Comparison of ENCODE assay signal across 25 cellular contexts in genomic region chr3:128449111-128449638, GRCh38. TPM values are rescaled to one million over a fixed set of nuclear protein-coding genes. Genes with fewer than 3 reads are reported as not detected.
DNase-seq lines count a peak whose midpoint lies in the region; ATAC-seq lines count a peak whose summit lies in the region.
"Had no signal": no experiment of that assay in that cellular context is flagged by ENCODE, and none has a peak within 500 bp of the region (broad histone marks: within the 10 kb centered on the region; RNA-seq: fewer than 3 reads in every experiment).

No MANE protein-coding gene starts in this region.

- peaks cover 31% of the 10 kb centered on the region for H3K36me3 Mint-ChIP-seq in activated naive CD4-positive, alpha-beta T cell treated with anti-CD3 and anti-CD28 coated beads, Interleukin-2, amount 10 ng/mL, durations not matched to agents 7 days and 5 days
- H3K36me3 Mint-ChIP-seq in activated CD4-positive, alpha-beta memory T cell treated with anti-CD3 and anti-CD28 coated beads for 36 hours, result peaks cover 10% of the 10 kb centered on the region
- H3K36me3 Mint-ChIP-seq in central memory CD8-positive, alpha-beta T cell (ENCODE audit: insufficient read depth), result peaks cover 2% of the 10 kb centered on the region
- H3K36me3 Mint-ChIP-seq: mesothelial cell of epicardium had no signal

- peaks cover 37% of the 10 kb centered on the region for H3K4me1 Mint-ChIP-seq in activated naive CD4-positive, alpha-beta T cell treated with anti-CD3 and anti-CD28 coated beads, Interleukin-2, amount 10 ng/mL, durations not matched to agents 7 days and 5 days
- peaks cover 39% of the 10 kb centered on the region for H3K4me1 Mint-ChIP-seq in activated CD4-positive, alpha-beta memory T cell treated with anti-CD3 and anti-CD28 coated beads for 36 hours (ENCODE audit: low read depth)
- H3K4me1 Mint-ChIP-seq in central memory CD8-positive, alpha-beta T cell, result peaks cover 9% of the 10 kb centered on the region

- POLR2A ChIA-PET in activated CD4-positive, alpha-beta memory T cell treated with anti-CD3 and anti-CD28 coated beads for 36 hours (lab: Charles Lee), result interaction anchor here (0.6 kb wide), 1 partner anchor 34 kb away, joined by 3 read pairs; no protein-coding TSS in a partner anchor

- peaks cover 26% of the 10 kb centered on the region for H3K27me3 Mint-ChIP-seq in activated naive CD4-positive, alpha-beta T cell treated with anti-CD3 and anti-CD28 coated beads, Interleukin-2, amount 10 ng/mL, durations not matched to agents 7 days and 5 days
- peaks cover 6% of the 10 kb centered on the region for H3K27me3 Mint-ChIP-seq in activated CD4-positive, alpha-beta memory T cell treated with anti-CD3 and anti-CD28 coated beads for 36 hours
- peaks cover 29% of the 10 kb centered on the region for H3K27me3 Mint-ChIP-seq in central memory CD8-positive, alpha-beta T cell

- no peak for DNase-seq in activated naive CD4-positive, alpha-beta T cell treated with anti-CD3 and anti-CD28 coated beads, Interleukin-2, amount 10 ng/mL, durations not matched to agents 7 days and 5 days
- no peak for DNase-seq in activated naive CD4-positive, alpha-beta T cell (lab: John Stamatoyannopoulos, UW)
- no peak for DNase-seq in activated CD4-positive, alpha-beta memory T cell treated with anti-CD3 and anti-CD28 coated beads for 36 hours
- DNase-seq in central memory CD8-positive, alpha-beta T cell (ENCODE audit: low spot score in 2 of 2), result no peak
- DNase-seq in pulmonary artery endothelial cell (ENCODE audit: low read depth, low spot score) (peak; percentile 15), HK-2 (ENCODE audit: unreplicated experiment) (no peak), COLO829 (ENCODE audit: low spot score) (no peak), CD1c-positive myeloid dendritic cell (ENCODE audit: extremely low spot score) (no peak)
- DNase-seq: activated effector memory CD4-positive, alpha-beta T cell treated with Interleukin-2 at 50 U/mL for 16 hours; C1 segment of cervical spinal cord; caudate nucleus; dorsolateral prefrontal cortex; foreskin keratinocyte; GDM1; hippocampal formation; Kasumi-1; left ventricle myocardium inferior; NCI-H187; NCI-H526 treated with DMSO at 0.1 percent for 48 hours; nephron progenitor cell; RPMI8226 had no signal

- intact Hi-C loops in activated CD4-positive, alpha-beta memory T cell treated with anti-CD3 and anti-CD28 coated beads for 36 hours (cut with micrococcal nuclease), result loop anchor here (5.0 kb wide), 2 partner anchors 337 to 353 kb away; no protein-coding TSS in a partner anchor

- H3K9me3 Mint-ChIP-seq in activated naive CD4-positive, alpha-beta T cell treated with anti-CD3 and anti-CD28 coated beads, Interleukin-2, amount 10 ng/mL, durations not matched to agents 7 days and 5 days, result peaks cover 57% of the 10 kb centered on the region
- H3K9me3 Mint-ChIP-seq in activated CD4-positive, alpha-beta memory T cell treated with anti-CD3 and anti-CD28 coated beads for 36 hours, result peaks cover 27% of the 10 kb centered on the region
- peaks cover 9% of the 10 kb centered on the region for H3K9me3 Mint-ChIP-seq in central memory CD8-positive, alpha-beta T cell

- CTCF ChIA-PET in activated naive CD4-positive, alpha-beta T cell treated with anti-CD3 and anti-CD28 coated beads, Interleukin-2, amount 10 ng/mL, durations not matched to agents 7 days and 5 days (lab: Charles Lee), result interaction anchor here (0.6 to 3.6 kb wide), 3 partner anchors 9 to 211 kb away, joined by 3 to 9 read pairs (median 3); no protein-coding TSS in a partner anchor
- CTCF ChIA-PET in activated CD4-positive, alpha-beta memory T cell treated with anti-CD3 and anti-CD28 coated beads for 36 hours (lab: Charles Lee), result interaction anchor here (0.7 kb wide), 1 partner anchor 21 kb away, joined by 3 read pairs; no protein-coding TSS in a partner anchor

- H3K4me3 Mint-ChIP-seq in activated naive CD4-positive, alpha-beta T cell treated with anti-CD3 and anti-CD28 coated beads, Interleukin-2, amount 10 ng/mL, durations not matched to agents 7 days and 5 days, result no peak overlapping the region
- H3K4me3 Mint-ChIP-seq in activated CD4-positive, alpha-beta memory T cell treated with anti-CD3 and anti-CD28 coated beads for 36 hours, result no peak overlapping the region
- no peak overlapping the region for H3K4me3 Mint-ChIP-seq in central memory CD8-positive, alpha-beta T cell
- H3K4me3 Mint-ChIP-seq: mesothelial cell of epicardium, nephron progenitor cell had no signal

- H3K27ac Mint-ChIP-seq in activated naive CD4-positive, alpha-beta T cell treated with anti-CD3 and anti-CD28 coated beads, Interleukin-2, amount 10 ng/mL, durations not matched to agents 7 days and 5 days, result peak overlapping the region; percentile 94
- peak overlapping the region; percentile 89 for H3K27ac Mint-ChIP-seq in activated CD4-positive, alpha-beta memory T cell treated with anti-CD3 and anti-CD28 coated beads for 36 hours
- H3K27ac Mint-ChIP-seq in central memory CD8-positive, alpha-beta T cell (ENCODE audit: low read depth), result peak overlapping the region; percentile 6
- H3K27ac Mint-ChIP-seq: mesothelial cell of epicardium, nephron progenitor cell had no signal

- ATAC-seq in central memory CD8-positive, alpha-beta T cell (replicated peaks; ENCODE audit: extremely low read depth, poor library complexity, severe bottlenecking), result no peak
- ATAC-seq: foreskin keratinocyte, HCT116 had no signal

RNA-seq across cellular contexts. Expression of gene DNAJB8, which starts 17.5 kb away (rescaled TPM):
- not detected for total RNA-seq in activated CD4-positive, alpha-beta memory T cell treated with anti-CD3 and anti-CD28 coated beads for 36 hours
- not detected in 2 replicates for total RNA-seq in pulmonary artery endothelial cell
- total RNA-seq: activated CD8-positive, alpha-beta memory T cell treated with anti-CD3 and anti-CD28 coated beads for 36 hours; ascending aorta; dorsolateral prefrontal cortex; foreskin keratinocyte; left ventricle myocardium inferior; mesothelial cell of epicardium had no signal

RNA-seq across cellular contexts. Expression of gene GATA2, which starts 43.8 kb away (rescaled TPM):
- not detected for total RNA-seq in activated CD4-positive, alpha-beta memory T cell treated with anti-CD3 and anti-CD28 coated beads for 36 hours
- total RNA-seq in pulmonary artery endothelial cell, result 11.1 and 16.2 TPM in 2 replicates
- total RNA-seq: foreskin keratinocyte had no signal

Comparison
In these comparisons a context has a peak if more than half of its experiments do, and no peak if none do; other contexts are left out.
1. H3K27ac Mint-ChIP-seq: peak in every context shown above with its lines; median percentile 94 in activated naive CD4-positive, alpha-beta T cell treated with anti-CD3 and anti-CD28 coated beads, Interleukin-2, amount 10 ng/mL, durations not matched to agents 7 days and 5 days; 89 in activated CD4-positive, alpha-beta memory T cell treated with anti-CD3 and anti-CD28 coated beads for 36 hours; 6 in central memory CD8-positive, alpha-beta T cell.
2. RNA of gene GATA2, which starts 43.8 kb away (total RNA-seq): 11.1 to 16.2 TPM in pulmonary artery endothelial cell; not detected in activated CD4-positive, alpha-beta memory T cell treated with anti-CD3 and anti-CD28 coated beads for 36 hours; every median in the first group is over 10 times any median in the second.